21 cellular contexts compared by ENCODE assay signal in the genomic region with DNA sequence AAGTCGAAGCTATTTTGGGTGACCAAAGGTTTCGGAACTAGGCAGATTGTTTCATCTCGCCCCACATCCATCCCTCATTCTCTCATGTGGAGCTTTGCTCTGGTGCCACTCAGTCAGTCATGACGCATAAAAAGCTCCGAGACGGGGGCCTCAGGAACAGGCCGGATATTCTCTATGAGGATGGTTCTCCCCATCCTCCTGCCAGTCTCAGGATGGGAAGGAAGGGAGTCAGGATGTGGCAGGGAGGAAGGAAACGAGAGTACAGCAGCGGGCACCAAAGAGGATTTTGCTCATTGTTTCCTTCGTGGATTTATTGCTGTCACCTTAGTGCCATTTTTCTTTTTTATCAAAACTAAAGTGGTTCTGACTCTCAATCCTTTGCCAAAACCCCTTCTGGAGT.
A peak's percentile ranks its signal among the peaks of the same experiment; 100 is the strongest.
DNase-seq lines count a peak whose midpoint lies in the region; ATAC-seq and TF ChIP-seq lines count a peak whose summit lies in the region.
"Had no signal": no experiment of that assay in that cellular context is flagged by ENCODE, and none has a peak within 500 bp of the region (broad histone marks: within the 10 kb centered on the region; RNA-seq: fewer than 3 reads in every experiment).

No MANE protein-coding gene starts in this region.

- no peak overlapping the region for H4K91ac ChIP-seq in H9 (ENCODE audit: insufficient read length, low read depth, low read length)

- intact Hi-C loops in adrenal gland (cut with DNase I) = no loop called here

- no peak overlapping the region for H2BK15ac ChIP-seq in H9 (ENCODE audit: low read depth, low read length)

- H3K4me3 ChIP-seq in adrenal gland (no peak overlapping the region), neural progenitor cell (no peak overlapping the region)
- H3K4me3 ChIP-seq: A549; BLaER1 treated with 17β-estradiol and CSF1 and Interleukin-3, amounts not matched to agents 10 nM and 100 nM; GM23248 had no signal

- H3K27ac Mint-ChIP-seq in neural progenitor cell = no peak overlapping the region
- no peak overlapping the region for H3K27ac Mint-ChIP-seq in activated naive CD4-positive, alpha-beta T cell treated with anti-CD3 and anti-CD28 coated beads, Interleukin-2, amount 50 U/mL, for 72 hours
- no peak overlapping the region for H3K27ac Mint-ChIP-seq in H9
- H3K27ac Mint-ChIP-seq: CD14-positive monocyte; CD4-positive, alpha-beta T cell; CD8-positive, alpha-beta memory T cell had no signal

- no peak overlapping the region for H4K5ac ChIP-seq in H9 (ENCODE audit: insufficient read length, low read depth, low read length)

- H2AFZ ChIP-seq in neural progenitor cell (replicated peaks) (no peak overlapping the region), H9 (ENCODE audit: low read length) (no peak overlapping the region)
- H2AFZ ChIP-seq: GM23248 had no signal

- DNase-seq in HT1080 (ENCODE audit: low read depth) (peak; percentile 31), adrenal gland (peak in 4 of 7 donors; percentile 19 to 59 (median 32)), neural progenitor cell (ENCODE audit: low spot score) (no peak), H9 (no peak)
- no peak for DNase-seq in activated naive CD4-positive, alpha-beta T cell treated with anti-CD3 and anti-CD28 coated beads, Interleukin-2, amount 50 U/mL, for 72 hours (ENCODE audit: low spot score in 2 of 2)
- DNase-seq: 8988T; ACHN; AML-193; BE2C; CD4-positive, alpha-beta T cell; CD8-positive, alpha-beta memory T cell; DMS 273 treated with DMSO at 0.1 percent for 48 hours; DMS79; GF-D8; GM23248; H7 had no signal

- no peak overlapping the region for H3K23ac ChIP-seq in H9 (ENCODE audit: insufficient read length, low read depth, low read length)

- H3K14ac ChIP-seq in H9 (ENCODE audit: insufficient read depth, low read length) = no peak overlapping the region

- H3K56ac ChIP-seq in H9 (ENCODE audit: insufficient read length, low read depth, low read length) = no peak overlapping the region

- no peaks in the 10 kb centered on the region for H3K27me3 ChIP-seq in adrenal gland
- no peaks in the 10 kb centered on the region for H3K27me3 ChIP-seq in neural progenitor cell
- H3K27me3 ChIP-seq in H9 (ENCODE audit: insufficient read depth, low read length) = no peaks in the 10 kb centered on the region
- H3K27me3 ChIP-seq: BLaER1 treated with 17β-estradiol and CSF1 and Interleukin-3, amounts not matched to agents 10 nM and 100 nM had no signal

- H3K27ac ChIP-seq in adrenal gland = peak overlapping the region in 1 of 5 donors; percentile 44
- H3K27ac ChIP-seq in neural progenitor cell = no peak overlapping the region
- H3K27ac ChIP-seq in H9 (ENCODE audit: insufficient read length, low read depth, low read length) = no peak overlapping the region
- H3K27ac ChIP-seq: A549; BLaER1 treated with 17β-estradiol and CSF1 and Interleukin-3, amounts not matched to agents 10 nM and 100 nM; GM23248 had no signal

- H4K20me1 ChIP-seq in neural progenitor cell (ENCODE audit: low read depth) (no peaks in the 10 kb centered on the region), H9 (ENCODE audit: control insufficient read depth, insufficient read depth, insufficient read length) (no peaks in the 10 kb centered on the region)
- H4K20me1 ChIP-seq: BLaER1 treated with 17β-estradiol and CSF1 and Interleukin-3, amounts not matched to agents 10 nM and 100 nM had no signal

- H2BK5ac ChIP-seq in H9 (ENCODE audit: insufficient read length, low read length) = no peak overlapping the region

- H3K9ac ChIP-seq in neural progenitor cell (no peak overlapping the region), H9 (ENCODE audit: extremely low read depth, insufficient read length, low read length) (no peak overlapping the region)
- H3K9ac ChIP-seq: BLaER1 treated with 17β-estradiol and CSF1 and Interleukin-3, amounts not matched to agents 10 nM and 100 nM; GM23248 had no signal

- no peaks in the 10 kb centered on the region for H3K79me2 ChIP-seq in neural progenitor cell (ENCODE audit: low read depth)
- no peaks in the 10 kb centered on the region for H3K79me2 ChIP-seq in H9 (ENCODE audit: insufficient read depth, low read length)

- H3K4me2 ChIP-seq in neural progenitor cell = no peak overlapping the region
- H3K4me2 ChIP-seq in H9 (ENCODE audit: insufficient read depth, insufficient read length, low read length) = no peak overlapping the region
- H3K4me2 ChIP-seq: A549; BLaER1 treated with 17β-estradiol and CSF1 and Interleukin-3, amounts not matched to agents 10 nM and 100 nM had no signal

- H3K4me3 Mint-ChIP-seq in neural progenitor cell (peak overlapping the region; percentile 62), H9 (no peak overlapping the region)
- H3K4me3 Mint-ChIP-seq: CD14-positive monocyte; CD4-positive, alpha-beta T cell; CD8-positive, alpha-beta memory T cell had no signal

- no peak overlapping the region for H3K4ac ChIP-seq in H9 (ENCODE audit: low read depth, low read length)

- H3K9me3 ChIP-seq in adrenal gland (replicated peaks in 1 of 3) (no peaks in the 10 kb centered on the region), neural progenitor cell (ENCODE audit: low read depth) (no peaks in the 10 kb centered on the region), H9 (ENCODE audit: control insufficient read depth, low read depth, low read length) (peaks cover 4% of the 10 kb centered on the region)
- H3K9me3 ChIP-seq: A549, BE2C had no signal

- peaks cover 4% of the 10 kb centered on the region for H3K9me3 Mint-ChIP-seq in neural progenitor cell
- no peaks in the 10 kb centered on the region for H3K9me3 Mint-ChIP-seq in activated naive CD4-positive, alpha-beta T cell treated with anti-CD3 and anti-CD28 coated beads, Interleukin-2, amount 50 U/mL, for 72 hours
- H3K9me3 Mint-ChIP-seq in H9 = no peaks in the 10 kb centered on the region
- H3K9me3 Mint-ChIP-seq: CD14-positive monocyte; CD4-positive, alpha-beta T cell; CD8-positive, alpha-beta memory T cell had no signal

- no peaks in the 10 kb centered on the region for H3F3A ChIP-seq in neural progenitor cell (ENCODE audit: low read depth)

- no peak overlapping the region for H2BK12ac ChIP-seq in H9 (ENCODE audit: insufficient read length, low read depth, low read length)

- no peak for ATAC-seq in activated naive CD4-positive, alpha-beta T cell treated with anti-CD3 and anti-CD28 coated beads, Interleukin-2, amount 50 U/mL, for 72 hours
- no peak for ATAC-seq in GM18519 (IDR thresholded peaks at IDR 0.05; ENCODE audit: low FRiP score, unreplicated experiment)
- ATAC-seq: A549, HCT116 had no signal

- H3K23me2 ChIP-seq in H9 (ENCODE audit: insufficient read length, low read depth, low read length, poor library complexity, severe bottlenecking) = peaks cover 2% of the 10 kb centered on the region

- no peak for TF ChIP-seq POLR2A in adrenal gland (IDR thresholded peaks at IDR 0.05)

- no peaks in the 10 kb centered on the region for H3K27me3 Mint-ChIP-seq in neural progenitor cell (ENCODE audit: insufficient read depth, low read depth)
- H3K27me3 Mint-ChIP-seq in H9 (ENCODE audit: low read depth) = peaks cover 16% of the 10 kb centered on the region

- no peak overlapping the region for H3T11ph ChIP-seq in H9 (ENCODE audit: low read length)

- no peak overlapping the region for H4K8ac ChIP-seq in H9 (replicated peaks; ENCODE audit: insufficient read length, low read depth, low read length)

- H3K36me3 Mint-ChIP-seq in neural progenitor cell = no peaks in the 10 kb centered on the region
- no peaks in the 10 kb centered on the region for H3K36me3 Mint-ChIP-seq in activated naive CD4-positive, alpha-beta T cell treated with anti-CD3 and anti-CD28 coated beads, Interleukin-2, amount 50 U/mL, for 72 hours
- H3K36me3 Mint-ChIP-seq in H9 (ENCODE audit: insufficient read depth in 1 of 3, low read depth in 3 of 3) = no peaks in the 10 kb centered on the region
- H3K36me3 Mint-ChIP-seq: CD14-positive monocyte; CD8-positive, alpha-beta memory T cell had no signal

- H2BK120ac ChIP-seq in H9 (ENCODE audit: low read depth, low read length, poor library complexity, severe bottlenecking) = no peak overlapping the region

- peaks cover 20% of the 10 kb centered on the region for H3K4me1 Mint-ChIP-seq in neural progenitor cell
- H3K4me1 Mint-ChIP-seq in H9 = peaks cover 0 to 4% of the 10 kb centered on the region in 2 experiments; a peak in 1 of 4 replicates
- H3K4me1 Mint-ChIP-seq: CD14-positive monocyte; CD8-positive, alpha-beta memory T cell had no signal

- H3K18ac ChIP-seq in H9 (ENCODE audit: insufficient read length, low read depth, low read length) = no peak overlapping the region

- H3K4me1 ChIP-seq in adrenal gland (replicated peaks in 1 of 2) = no peaks in the 10 kb centered on the region
- H3K4me1 ChIP-seq in neural progenitor cell = peaks cover 9% of the 10 kb centered on the region
- H3K4me1 ChIP-seq in H9 (ENCODE audit: insufficient read depth, low read length) = no peaks in the 10 kb centered on the region
- H3K4me1 ChIP-seq: A549; BE2C; BLaER1 treated with 17β-estradiol and CSF1 and Interleukin-3, amounts not matched to agents 10 nM and 100 nM had no signal

- WGBS in adrenal gland, 4 donors = 73 to 81% (median 78%) methylated on average over 10 of the region's 10 CpGs
- WGBS in H9 (ENCODE audit: extremely low coverage, insufficient read length, low lambda C conversion rate) = no CpG with 5 or more reads among the region's 10 CpGs

- TF ChIP-seq CTCF in adrenal gland (IDR thresholded peaks at IDR 0.05) (no peak), neural progenitor cell (IDR thresholded peaks at IDR 0.05) (no peak), H9 (conservative IDR thresholded peaks at IDR 0.05) (no peak)

- H2AK5ac ChIP-seq in H9 (ENCODE audit: insufficient read length, low read length) = no peak overlapping the region

- no peaks in the 10 kb centered on the region for H3K79me1 ChIP-seq in H9 (ENCODE audit: insufficient read depth, low read depth, low read length, poor library complexity, severe bottlenecking)

- no peaks in the 10 kb centered on the region for H3K36me3 ChIP-seq in adrenal gland (replicated peaks in 1 of 2)
- no peaks in the 10 kb centered on the region for H3K36me3 ChIP-seq in neural progenitor cell
- H3K36me3 ChIP-seq: BE2C; BLaER1 treated with 17β-estradiol and CSF1 and Interleukin-3, amounts not matched to agents 10 nM and 100 nM had no signal

- H2BK20ac ChIP-seq in H9 (ENCODE audit: low read depth, low read length, poor library complexity, severe bottlenecking) = no peak overlapping the region

Comparison
In these comparisons a context has a peak if more than half of its experiments do, and no peak if none do; other contexts are left out.
1. DNase-seq: peak in HT1080 (single experiment) and adrenal gland (4 of 7); none in neural progenitor cell (single experiment), activated naive CD4-positive, alpha-beta T cell treated with anti-CD3 and anti-CD28 coated beads, Interleukin-2, amount 50 U/mL, for 72 hours (0 of 2) and H9 (single experiment).